ENCODE assay signal across 1 cellular context in genomic region chr4:82900335-82901128, GRCh38.
A peak's percentile ranks its signal among the peaks of the same experiment; 100 is the strongest.
TF ChIP-seq lines count a peak whose summit lies in the region.

TSS of gene THAP9 (plus strand) at chr4:82900735. CDS start at chr4:82900803, 68 bp downstream.

TF ChIP-seq in SK-N-SH, 30 proteins besides CTCF, POLR2A, EP300 and RAD21 (continued from another document):
- TF ChIP-seq RXRA (IDR thresholded peaks at IDR 0.05; ENCODE audit: borderline replicate concordance, low read depth) (no peak), MEF2A (IDR thresholded peaks at IDR 0.05; ENCODE audit: borderline replicate concordance, low read depth) (no peak), NFIC (IDR thresholded peaks at IDR 0.05; ENCODE audit: borderline replicate concordance) (no peak), TCF12 (IDR thresholded peaks at IDR 0.05) (no peak), ZBTB33 (IDR thresholded peaks at IDR 0.05; ENCODE audit: borderline replicate concordance, low read depth) (peak; percentile 87; the same call in 1 of the 2 replicates), RFX5 (IDR thresholded peaks at IDR 0.05; ENCODE audit: low read length) (peak; percentile 87), RCOR1 (IDR thresholded peaks at IDR 0.05; ENCODE audit: low read length) (no peak), TAF1 (IDR thresholded peaks at IDR 0.05; ENCODE audit: borderline replicate concordance, low read depth, low read length) (peak; percentile 96), SIN3A (IDR thresholded peaks at IDR 0.05; ENCODE audit: borderline replicate concordance, low read depth, low read length) (peak; percentile 30; the same call in 1 of the 2 replicates), USF2 (IDR thresholded peaks at IDR 0.05; ENCODE audit: borderline replicate concordance, low read depth, low read length) (no peak), EZH2phosphoT487 (IDR thresholded peaks at IDR 0.05; ENCODE audit: borderline replicate concordance, low read depth) (no peak), FOSL2 (IDR thresholded peaks at IDR 0.05; ENCODE audit: borderline replicate concordance, low read depth) (peak; percentile 12; the same call in 1 of the 2 replicates), GATA2 (CRISPR knock-in tag; IDR thresholded peaks at IDR 0.05) (no peak), ELF1 (IDR thresholded peaks at IDR 0.05) (peak; percentile 65), USF1 (IDR thresholded peaks at IDR 0.05; ENCODE audit: borderline replicate concordance, low read depth) (no peak), YY1 (IDR thresholded peaks at IDR 0.05; ENCODE audit: low read depth) (peak; percentile 56; the same call in 1 of the 2 replicates), MAX (IDR thresholded peaks at IDR 0.05; ENCODE audit: low read depth) (peak; percentile 75), GABPA (IDR thresholded peaks at IDR 0.05; ENCODE audit: low read depth) (peak; percentile 76)
